Comparison of ENCODE assay signal across 33 cellular contexts in genomic region chr16:84137287-84137686, GRCh38. TPM values are rescaled to one million over a fixed set of nuclear protein-coding genes. Genes with fewer than 3 reads are reported as not detected.
DNase-seq lines count a peak whose midpoint lies in the region; ATAC-seq, FAIRE-seq and TF ChIP-seq lines count a peak whose summit lies in the region.
"Had no signal": no experiment of that assay in that cellular context is flagged by ENCODE, and none has a peak within 500 bp of the region (broad histone marks: within the 10 kb centered on the region; RNA-seq: fewer than 3 reads in every experiment).

No MANE protein-coding gene starts in this region.

- TF ChIP-seq POLR2A in K562 (conservative IDR thresholded peaks at IDR 0.05), result no peak

- H3K79me2 ChIP-seq in KMS-11 (ENCODE audit: insufficient read depth, low read depth) (peaks cover 14% of the 10 kb centered on the region), K562 (ENCODE audit: control insufficient read depth, insufficient read depth, low read length) (peaks cover 52% of the 10 kb centered on the region), parathyroid adenoma (peaks cover 30% of the 10 kb centered on the region), hepatocyte (peaks cover 88% of the 10 kb centered on the region)

- in situ Hi-C loops in K562 (cut with MboI), result no loop called here

- no peak for TF ChIP-seq RAD21 in K562 (CRISPR knock-in tag; conservative IDR thresholded peaks at IDR 0.05 in 1 of 2, IDR thresholded peaks at IDR 0.05 in 1 of 2)

- H3K9me2 ChIP-seq in hepatocyte (replicated peaks; ENCODE audit: insufficient read depth), result no peaks in the 10 kb centered on the region

- no peak overlapping the region for H3K4me3 Mint-ChIP-seq in CD8-positive, alpha-beta memory T cell
- H3K4me3 Mint-ChIP-seq: activated CD4-positive, alpha-beta T cell treated with anti-CD3 and anti-CD28 coated beads for 36 hours; activated CD8-positive, alpha-beta T cell treated with anti-CD3 and anti-CD28 coated beads, Interleukin-2, amount 10 ng/mL, durations not matched to agents 7 days and 5 days had no signal

- DNase-seq in CD8-positive, alpha-beta memory T cell, result no peak
- DNase-seq in K562 (ENCODE audit: extremely low read depth in 1 of 4, low spot score in 3 of 4), result peak in 1 of 4 experiments; percentile 38
- no peak for DNase-seq in hepatocyte (ENCODE audit: low spot score)
- no peak for DNase-seq in DMS153 treated with DMSO at 0.1 percent for 48 hours (lab: John Stamatoyannopoulos, UW; ENCODE audit: unreplicated experiment)
- DNase-seq in amniotic stem cell (lab: John Stamatoyannopoulos, UW), result no peak
- DNase-seq: activated CD4-positive, alpha-beta T cell treated with anti-CD3 and anti-CD28 coated beads for 36 hours; activated CD8-positive, alpha-beta T cell treated with anti-CD3 and anti-CD28 coated beads, Interleukin-2, amount 10 ng/mL, durations not matched to agents 7 days and 5 days; activated gamma-delta T cell; adrenal gland; COR-L47; effector CD8-positive, alpha-beta T cell; erythroblast; head of caudate nucleus; kidney glomerular epithelial cell; NCI-H1092; NCI-H187; NCI-H2171; NCI-H510A treated with DMSO at 0.1 percent for 48 hours; Right ventricle myocardium superior; stimulated activated CD8-positive, alpha-beta memory T cell treated with anti-CD3 and anti-CD28 coated beads, Interleukin-4, amount 100 ng/mL, for 48 hours; upper lobe of left lung had no signal

- intact Hi-C loops in K562 (cut with micrococcal nuclease), result no loop called here

- H3K36me3 Mint-ChIP-seq in CD8-positive, alpha-beta memory T cell, result peaks cover 0 to 9% (median 2%) of the 10 kb centered on the region in 3 donors

- peaks cover 20 to 39% (median 31%) of the 10 kb centered on the region in 3 donors for H3K4me1 Mint-ChIP-seq in CD8-positive, alpha-beta memory T cell

- H3K36me3 ChIP-seq in CD8-positive, alpha-beta memory T cell (ENCODE audit: insufficient read depth, low read length), result no peaks in the 10 kb centered on the region
- H3K36me3 ChIP-seq in KMS-11 (ENCODE audit: insufficient read depth) (no peaks in the 10 kb centered on the region), K562 (ENCODE audit: control insufficient read depth, insufficient read depth, low read length) (peaks cover 3% of the 10 kb centered on the region; the same call in 1 of the 3 replicates), parathyroid adenoma (ENCODE audit: control insufficient read depth, insufficient read depth, low read length) (no peaks in the 10 kb centered on the region), hepatocyte (replicated peaks; ENCODE audit: insufficient read depth, low read depth) (no peaks in the 10 kb centered on the region)
- H3K36me3 ChIP-seq: adrenal gland, breast epithelium, neutrophil, prostate gland had no signal

- peak overlapping the region; percentile 69 for H3K27ac ChIP-seq in CD8-positive, alpha-beta memory T cell (ENCODE audit: low read depth, low read length)
- H3K27ac ChIP-seq in KMS-11 (no peak overlapping the region; the same call in 1 of the 2 replicates), K562 (ENCODE audit: extremely low read depth, low read depth, low read length) (peak overlapping the region; percentile 97; the same call in 1 of the 3 replicates), parathyroid adenoma (peak overlapping the region; percentile 39), hepatocyte (no peak overlapping the region)
- H3K27ac ChIP-seq: adrenal gland; BLaER1 treated with 17β-estradiol and CSF1 and Interleukin-3, amounts not matched to agents 10 nM and 100 nM; breast epithelium; neutrophil; prostate gland; skin epidermis; upper lobe of left lung had no signal

- no peaks in the 10 kb centered on the region for H3K27me3 ChIP-seq in CD8-positive, alpha-beta memory T cell (ENCODE audit: insufficient read depth, low read length, poor library complexity, severe bottlenecking)
- H3K27me3 ChIP-seq in KMS-11 (ENCODE audit: insufficient read depth, low read depth) (no peaks in the 10 kb centered on the region), K562 (ENCODE audit: control insufficient read depth in 2 of 2, insufficient read depth in 2 of 2, low read length in 2 of 2) (no peaks in the 10 kb centered on the region), parathyroid adenoma (ENCODE audit: control insufficient read depth, insufficient read depth, low read length) (no peaks in the 10 kb centered on the region), hepatocyte (no peaks in the 10 kb centered on the region)
- H3K27me3 ChIP-seq: adrenal gland; BLaER1 treated with 17β-estradiol and CSF1 and Interleukin-3, amounts not matched to agents 10 nM and 100 nM; breast epithelium; neutrophil; upper lobe of left lung had no signal

- H3K27ac Mint-ChIP-seq in CD8-positive, alpha-beta memory T cell, result no peak overlapping the region
- H3K27ac Mint-ChIP-seq: activated CD4-positive, alpha-beta T cell treated with anti-CD3 and anti-CD28 coated beads for 36 hours had no signal

- peaks cover 8% of the 10 kb centered on the region for H3K4me1 ChIP-seq in CD8-positive, alpha-beta memory T cell (ENCODE audit: insufficient read depth, low read length)
- H3K4me1 ChIP-seq in KMS-11 (ENCODE audit: low read depth, poor library complexity, severe bottlenecking), result peaks cover 79% of the 10 kb centered on the region
- H3K4me1 ChIP-seq in K562 (replicated peaks in 1 of 2; ENCODE audit: control insufficient read depth in 2 of 2, insufficient read depth in 2 of 2, low read length in 2 of 2), result peaks cover 28 to 41% of the 10 kb centered on the region in 2 experiments
- peaks cover 18% of the 10 kb centered on the region for H3K4me1 ChIP-seq in parathyroid adenoma
- H3K4me1 ChIP-seq in hepatocyte (ENCODE audit: insufficient read depth), result peaks cover 10% of the 10 kb centered on the region
- H3K4me1 ChIP-seq: breast epithelium had no signal

- H3K9me3 ChIP-seq in CD8-positive, alpha-beta memory T cell (ENCODE audit: low read length), result no peaks in the 10 kb centered on the region
- H3K9me3 ChIP-seq in K562 (replicated peaks; ENCODE audit: control insufficient read depth, insufficient read depth, low read depth, low read length), result no peaks in the 10 kb centered on the region
- no peaks in the 10 kb centered on the region for H3K9me3 ChIP-seq in parathyroid adenoma (ENCODE audit: control insufficient read depth, low read length)
- no peaks in the 10 kb centered on the region for H3K9me3 ChIP-seq in hepatocyte (ENCODE audit: low read depth)
- H3K9me3 ChIP-seq: adrenal gland; BLaER1 treated with 17β-estradiol and CSF1 and Interleukin-3, amounts not matched to agents 10 nM and 100 nM; breast epithelium; neutrophil; prostate gland; upper lobe of left lung had no signal

- H2AFZ ChIP-seq in KMS-11 (ENCODE audit: low read depth) (no peak overlapping the region), K562 (ENCODE audit: low read depth, low read length) (no peak overlapping the region; the same call in 1 of the 2 replicates), parathyroid adenoma (no peak overlapping the region), hepatocyte (no peak overlapping the region)

- BruUV-seq in K562 (replicated peaks; lab: Mats Ljungman, UMichigan), result no TSS peak

- H3K9ac ChIP-seq in KMS-11 (no peak overlapping the region), K562 (ENCODE audit: insufficient read depth in 1 of 2, low read depth in 2 of 2, low read length in 2 of 2) (peak overlapping the region; percentile 40 to 90; a peak in 3 of 4 replicates), parathyroid adenoma (no peak overlapping the region)

- POLR2A ChIA-PET in CD8-positive, alpha-beta memory T cell (lab: Charles Lee), result no interaction called here
- POLR2A ChIA-PET in K562 (lab: Yijun Ruan, JAX), result interaction anchor here (0.7 to 9.6 kb wide), 5 partner anchors 10 to 30 kb away, joined by 3 to 145 read pairs (median 5); partner anchors contain the start of gene MBTPS1

- FAIRE-seq in K562 (lab: Jason Lieb, UNC), result no peak
- FAIRE-seq: colon, GM18507 had no signal

- no peak overlapping the region for H3K4me3 ChIP-seq in CD8-positive, alpha-beta memory T cell (ENCODE audit: low read length)
- H3K4me3 ChIP-seq in KMS-11 (IDR thresholded peaks at IDR 0.05; ENCODE audit: insufficient read depth, low read depth, low read length) (no peak overlapping the region), K562 (no peak overlapping the region), parathyroid adenoma (ENCODE audit: low read depth, low read length) (no peak overlapping the region), hepatocyte (no peak overlapping the region)
- H3K4me3 ChIP-seq: adrenal gland; BLaER1 treated with 17β-estradiol and CSF1 and Interleukin-3, amounts not matched to agents 10 nM and 100 nM; breast epithelium; prostate gland; skin epidermis; upper lobe of left lung had no signal

- no peaks in the 10 kb centered on the region for H3K9me3 Mint-ChIP-seq in CD8-positive, alpha-beta memory T cell

- peak overlapping the region; percentile 91; the same call in 1 of the 2 replicates for H3K4me2 ChIP-seq in KMS-11
- no peak overlapping the region for H3K4me2 ChIP-seq in K562 (ENCODE audit: insufficient read depth, low read length)
- no peak overlapping the region for H3K4me2 ChIP-seq in parathyroid adenoma (ENCODE audit: low read length)
- no peak overlapping the region for H3K4me2 ChIP-seq in hepatocyte

- ATAC-seq in K562, result no peak
- ATAC-seq in GM18909 (IDR thresholded peaks at IDR 0.05; ENCODE audit: poor library complexity, unreplicated experiment), result no peak
- ATAC-seq: activated CD4-positive, alpha-beta T cell treated with anti-CD3 and anti-CD28 coated beads for 36 hours; activated CD8-positive, alpha-beta T cell treated with anti-CD3 and anti-CD28 coated beads, Interleukin-2, amount 10 ng/mL, durations not matched to agents 7 days and 5 days had no signal

- no peaks in the 10 kb centered on the region for H3K27me3 Mint-ChIP-seq in CD8-positive, alpha-beta memory T cell
- H3K27me3 Mint-ChIP-seq: activated CD4-positive, alpha-beta T cell treated with anti-CD3 and anti-CD28 coated beads for 36 hours had no signal

- CTCF ChIA-PET in CD8-positive, alpha-beta memory T cell (lab: Charles Lee), result interaction anchor here (1.3 to 2.7 kb wide), 2 partner anchors 21 to 71 kb away, joined by 3 to 12 read pairs; partner anchors contain the start of gene MBTPS1
- CTCF ChIA-PET in K562 (lab: Yijun Ruan, JAX; ENCODE audit: low intra/inter-chr PET ratio), result no interaction called here

- no peak for TF ChIP-seq EP300 in K562 (IDR thresholded peaks at IDR 0.05; ENCODE audit: low read length)

- no peak for TF ChIP-seq CTCF in KMS-11 (conservative IDR thresholded peaks at IDR 0.05; ENCODE audit: low read depth, low read length)
- TF ChIP-seq CTCF in K562 (IDR thresholded peaks at IDR 0.05 in 2 of 3, conservative IDR thresholded peaks at IDR 0.05 in 1 of 3; ENCODE audit: insufficient read depth in 2 of 3, low read depth in 1 of 3, low read length in 3 of 3), result no peak
- TF ChIP-seq CTCF in parathyroid adenoma (IDR thresholded peaks at IDR 0.05), result no peak
- TF ChIP-seq CTCF in hepatocyte (IDR thresholded peaks at IDR 0.05; ENCODE audit: poor library complexity), result no peak

- no peaks in the 10 kb centered on the region for H4K20me1 ChIP-seq in KMS-11 (ENCODE audit: insufficient read depth)
- H4K20me1 ChIP-seq in K562 (replicated peaks; ENCODE audit: control insufficient read depth, insufficient read depth, low read length), result no peaks in the 10 kb centered on the region
- H4K20me1 ChIP-seq in hepatocyte (ENCODE audit: insufficient read depth, poor library complexity, severe bottlenecking), result peaks cover 3% of the 10 kb centered on the region

- WGBS in K562 (ENCODE audit: insufficient coverage, low coverage, missing lambda C conversion rate), result 70% methylated on average over 8 of the region's 8 CpGs
- 94% methylated on average over 7 of the region's 8 CpGs for WGBS in hepatocyte (ENCODE audit: low lambda C conversion rate, missing lambda C conversion rate)

- H3K9me1 ChIP-seq in K562 (ENCODE audit: control insufficient read depth, insufficient read depth, low read length), result no peaks in the 10 kb centered on the region

RNA-seq across cellular contexts. Expression of gene HSDL1, which starts 7.7 kb away (rescaled TPM):
- total RNA-seq in CD8-positive, alpha-beta memory T cell, result 10 to 100 TPM; 13.5 to 15.2 TPM
- 7.0 TPM for polyA plus RNA-seq in CD8-positive, alpha-beta memory T cell
- 41.6 and 67.8 TPM in 2 replicates for total RNA-seq in K562 (2011; cell fraction: chromatin; rRNA removed; ENCODE audit: low replicate concordance)
- 17.2 and 22.9 TPM in 2 replicates for total RNA-seq in K562 (2011; cell fraction: nucleolus; rRNA removed)
- 32.9 and 33.4 TPM in 2 replicates for total RNA-seq in K562 (2011; cell fraction: nucleoplasm; rRNA removed)
- total RNA-seq in K562 (2014; rRNA removed) (19.7 and 20.5 TPM in 2 replicates), K562 (2014; rRNA removed; fragmentation: Illumina TruSeq; extraction: Trizol) (31.5 and 36.4 TPM in 2 replicates), K562 (2015; rRNA removed; fragmentation: Illumina TruSeq; extraction: Trizol) (38.6 and 39.9 TPM in 2 replicates), K562 (2021) (26.4 and 27.7 TPM in 2 replicates), hepatocyte (24.9 and 26.7 TPM in 2 replicates)
- polyA plus RNA-seq in K562 (2011; rRNA removed) (41.2 and 45.7 TPM in 2 replicates), K562 (2014; fragmentation: Illumina TruSeq; extraction: Trizol) (24.1 and 26.9 TPM in 2 replicates), K562 (2014; fragmentation: Nextera tagmentation; extraction: Ambion mirVana) (10 to 100 TPM; 14.8 to 16.3 TPM), K562 (2014; rRNA removed) (25.8 and 31.0 TPM in 2 replicates), hepatocyte (14.3 and 20.1 TPM in 2 replicates)
- polyA plus RNA-seq in K562 (2011; cell fraction: cytosol; rRNA removed), result 14.2 and 29.2 TPM in 2 replicates
- polyA plus RNA-seq in K562 (2011; cell fraction: nucleus; rRNA removed), result 21.6 and 41.6 TPM in 2 replicates
- polyA plus RNA-seq in K562 (2012), result 30.0 and 50.6 TPM in 2 replicates
- 44.1 and 45.6 TPM in 2 replicates for polyA minus RNA-seq in K562 (2011; rRNA and poly(A)+ RNA removed)
- 13.4 and 18.9 TPM in 2 replicates for polyA minus RNA-seq in K562 (2011; cell fraction: cytosol; rRNA and poly(A)+ RNA removed)
- 8.1 and 13.8 TPM in 2 replicates for polyA minus RNA-seq in K562 (2011; cell fraction: nucleus; rRNA and poly(A)+ RNA removed)

RNA-seq across cellular contexts. Expression of gene DNAAF1, which starts 7.8 kb away (rescaled TPM):
- total RNA-seq in CD8-positive, alpha-beta memory T cell, result under 1 TPM in 1 of 2 experiments, not detected in 1; 0.31 TPM
- 1.5 TPM for polyA plus RNA-seq in CD8-positive, alpha-beta memory T cell
- total RNA-seq in K562 (2011; cell fraction: chromatin; rRNA removed; ENCODE audit: low replicate concordance), result not detected in 2 replicates
- total RNA-seq in K562 (2011; cell fraction: nucleolus; rRNA removed), result not detected in 2 replicates
- not detected in 2 replicates for total RNA-seq in K562 (2011; cell fraction: nucleoplasm; rRNA removed)
- total RNA-seq in K562 (2014; rRNA removed), result not detected in 2 replicates
- not detected in 2 replicates for total RNA-seq in K562 (2014; rRNA removed; fragmentation: Illumina TruSeq; extraction: Trizol)
- not detected in 2 replicates for total RNA-seq in K562 (2015; rRNA removed; fragmentation: Illumina TruSeq; extraction: Trizol)
- total RNA-seq in K562 (2021), result not detected in 2 replicates
- not detected in 2 replicates for polyA plus RNA-seq in K562 (2011; rRNA removed)
- 0.03 TPM in 1 of 2 replicates, not detected in the other for polyA plus RNA-seq in K562 (2011; cell fraction: cytosol; rRNA removed)
- 0.04 and 0.20 TPM in 2 replicates for polyA plus RNA-seq in K562 (2011; cell fraction: nucleus; rRNA removed)
- 0.14 and 0.18 TPM in 2 replicates for polyA plus RNA-seq in K562 (2012)
- not detected in 2 replicates for polyA plus RNA-seq in K562 (2014; fragmentation: Illumina TruSeq; extraction: Trizol)
- not detected for polyA plus RNA-seq in K562 (2014; fragmentation: Nextera tagmentation; extraction: Ambion mirVana)
- 0.01 and 0.23 TPM in 2 replicates for polyA plus RNA-seq in K562 (2014; rRNA removed)
- not detected in 2 replicates for polyA minus RNA-seq in K562 (2011; rRNA and poly(A)+ RNA removed)
- polyA minus RNA-seq in K562 (2011; cell fraction: cytosol; rRNA and poly(A)+ RNA removed), result not detected in 2 replicates
- not detected in 2 replicates for polyA minus RNA-seq in K562 (2011; cell fraction: nucleus; rRNA and poly(A)+ RNA removed)
- 0.13 and 0.16 TPM in 2 replicates for total RNA-seq in hepatocyte
- 0.12 and 0.31 TPM in 2 replicates for polyA plus RNA-seq in hepatocyte
- total RNA-seq: activated CD8-positive, alpha-beta T cell treated with anti-CD3 and anti-CD28 coated beads, Interleukin-2, amount 10 ng/mL, durations not matched to agents 7 days and 5 days; Right ventricle myocardium superior; T-helper 2 cell treated with Interferon-gamma antibody and Interleukin-4, amounts not matched to agents 100 ng/mL and 5 ng/mL, for 36 hours had no signal
- polyA plus RNA-seq: AG04450 had no signal

RNA-seq across cellular contexts. Expression of gene MBTPS1, which starts 20.5 kb away (rescaled TPM):
- total RNA-seq in CD8-positive, alpha-beta memory T cell, result 10 to 100 TPM; 38.3 to 45.0 TPM
- polyA plus RNA-seq in CD8-positive, alpha-beta memory T cell, result 64.7 TPM
- total RNA-seq in K562 (2011; cell fraction: chromatin; rRNA removed; ENCODE audit: low replicate concordance), result 203 and 232 TPM in 2 replicates
- 178 and 187 TPM in 2 replicates for total RNA-seq in K562 (2011; cell fraction: nucleolus; rRNA removed)
- total RNA-seq in K562 (2011; cell fraction: nucleoplasm; rRNA removed), result 182 and 207 TPM in 2 replicates
- total RNA-seq in K562 (2014; rRNA removed) (43.8 and 50.9 TPM in 2 replicates), K562 (2014; rRNA removed; fragmentation: Illumina TruSeq; extraction: Trizol) (31.7 and 32.0 TPM in 2 replicates), K562 (2015; rRNA removed; fragmentation: Illumina TruSeq; extraction: Trizol) (35.7 and 40.3 TPM in 2 replicates), K562 (2021) (46.6 and 53.9 TPM in 2 replicates), hepatocyte (76.8 and 82.9 TPM in 2 replicates)
- polyA plus RNA-seq in K562 (2011; rRNA removed) (47.5 and 57.6 TPM in 2 replicates), K562 (2014; fragmentation: Illumina TruSeq; extraction: Trizol) (47.5 and 50.6 TPM in 2 replicates), K562 (2014; fragmentation: Nextera tagmentation; extraction: Ambion mirVana) (1 to 10 TPM; 2.8 to 4.3 TPM), K562 (2014; rRNA removed) (47.3 and 52.6 TPM in 2 replicates), hepatocyte (61.5 and 65.9 TPM in 2 replicates)
- polyA plus RNA-seq in K562 (2011; cell fraction: cytosol; rRNA removed), result 34.2 and 40.0 TPM in 2 replicates
- polyA plus RNA-seq in K562 (2011; cell fraction: nucleus; rRNA removed), result 123 and 127 TPM in 2 replicates
- 53.2 and 68.8 TPM in 2 replicates for polyA plus RNA-seq in K562 (2012)
- 74.1 and 90.4 TPM in 2 replicates for polyA minus RNA-seq in K562 (2011; rRNA and poly(A)+ RNA removed)
- polyA minus RNA-seq in K562 (2011; cell fraction: cytosol; rRNA and poly(A)+ RNA removed), result 38.7 and 55.3 TPM in 2 replicates
- polyA minus RNA-seq in K562 (2011; cell fraction: nucleus; rRNA and poly(A)+ RNA removed), result 101 and 126 TPM in 2 replicates

RNA-seq across cellular contexts. Expression of gene TAF1C, which starts 49.6 kb away (rescaled TPM):
- 10 to 100 TPM; 49.9 to 51.2 TPM for total RNA-seq in CD8-positive, alpha-beta memory T cell
- 6.4 TPM for polyA plus RNA-seq in CD8-positive, alpha-beta memory T cell
- 116 and 351 TPM in 2 replicates for total RNA-seq in K562 (2011; cell fraction: chromatin; rRNA removed; ENCODE audit: low replicate concordance)
- total RNA-seq in K562 (2011; cell fraction: nucleolus; rRNA removed), result 244 and 250 TPM in 2 replicates
- 152 and 153 TPM in 2 replicates for total RNA-seq in K562 (2011; cell fraction: nucleoplasm; rRNA removed)
- total RNA-seq in K562 (2014; rRNA removed) (26.2 and 43.0 TPM in 2 replicates), K562 (2014; rRNA removed; fragmentation: Illumina TruSeq; extraction: Trizol) (7.9 and 9.8 TPM in 2 replicates), K562 (2015; rRNA removed; fragmentation: Illumina TruSeq; extraction: Trizol) (22.3 and 23.0 TPM in 2 replicates), K562 (2021) (46.6 and 55.0 TPM in 2 replicates), hepatocyte (30.2 and 32.8 TPM in 2 replicates)
- polyA plus RNA-seq in K562 (2011; rRNA removed) (16.7 and 31.2 TPM in 2 replicates), K562 (2014; fragmentation: Illumina TruSeq; extraction: Trizol) (21.0 and 35.4 TPM in 2 replicates), K562 (2014; fragmentation: Nextera tagmentation; extraction: Ambion mirVana) (1 to 10 TPM; 1.5 TPM), K562 (2014; rRNA removed) (64.8 and 74.8 TPM in 2 replicates), hepatocyte (39.2 and 58.0 TPM in 2 replicates)
- polyA plus RNA-seq in K562 (2011; cell fraction: cytosol; rRNA removed), result 19.9 and 24.5 TPM in 2 replicates
- polyA plus RNA-seq in K562 (2011; cell fraction: nucleus; rRNA removed), result 377 and 587 TPM in 2 replicates
- 49.7 and 55.2 TPM in 2 replicates for polyA plus RNA-seq in K562 (2012)
- 15.9 and 16.8 TPM in 2 replicates for polyA minus RNA-seq in K562 (2011; rRNA and poly(A)+ RNA removed)
- polyA minus RNA-seq in K562 (2011; cell fraction: cytosol; rRNA and poly(A)+ RNA removed), result 12.5 and 15.9 TPM in 2 replicates
- polyA minus RNA-seq in K562 (2011; cell fraction: nucleus; rRNA and poly(A)+ RNA removed), result 100 and 102 TPM in 2 replicates

RNA-seq across cellular contexts. Expression of gene ADAD2, which starts 53.7 kb away (rescaled TPM):
- total RNA-seq in CD8-positive, alpha-beta memory T cell, result under 1 TPM in 1 of 2 experiments, not detected in 1; 0.40 TPM
- not detected for polyA plus RNA-seq in CD8-positive, alpha-beta memory T cell
- total RNA-seq in K562 (2011; cell fraction: chromatin; rRNA removed; ENCODE audit: low replicate concordance), result not detected in 2 replicates
- total RNA-seq in K562 (2011; cell fraction: nucleolus; rRNA removed), result not detected in 2 replicates
- not detected in 2 replicates for total RNA-seq in K562 (2011; cell fraction: nucleoplasm; rRNA removed)
- total RNA-seq in K562 (2014; rRNA removed) (not detected in 2 replicates), K562 (2014; rRNA removed; fragmentation: Illumina TruSeq; extraction: Trizol) (not detected in 2 replicates), K562 (2015; rRNA removed; fragmentation: Illumina TruSeq; extraction: Trizol) (not detected in 2 replicates), K562 (2021) (not detected in 2 replicates), hepatocyte (not detected in 2 replicates)
- polyA plus RNA-seq in K562 (2011; rRNA removed) (not detected in 2 replicates), K562 (2014; fragmentation: Illumina TruSeq; extraction: Trizol) (not detected in 2 replicates), K562 (2014; fragmentation: Nextera tagmentation; extraction: Ambion mirVana) (not detected), K562 (2014; rRNA removed) (0.07 TPM in 1 of 2 replicates, not detected in the other), hepatocyte (0.30 TPM in 1 of 2 replicates, not detected in the other)
- polyA plus RNA-seq in K562 (2011; cell fraction: cytosol; rRNA removed), result not detected in 2 replicates
- not detected in 2 replicates for polyA plus RNA-seq in K562 (2011; cell fraction: nucleus; rRNA removed)
- not detected in 2 replicates for polyA plus RNA-seq in K562 (2012)
- not detected in 2 replicates for polyA minus RNA-seq in K562 (2011; rRNA and poly(A)+ RNA removed)
- not detected in 2 replicates for polyA minus RNA-seq in K562 (2011; cell fraction: cytosol; rRNA and poly(A)+ RNA removed)
- polyA minus RNA-seq in K562 (2011; cell fraction: nucleus; rRNA and poly(A)+ RNA removed), result not detected in 2 replicates
- total RNA-seq: T-helper 2 cell treated with Interferon-gamma antibody and Interleukin-4, amounts not matched to agents 100 ng/mL and 5 ng/mL, for 36 hours had no signal
- polyA plus RNA-seq: AG04450 had no signal

Comparison
In these comparisons a context has a peak if more than half of its experiments do, and no peak if none do; other contexts are left out.
1. H3K27ac ChIP-seq: peak in CD8-positive, alpha-beta memory T cell (single experiment), K562 (single experiment) and parathyroid adenoma (single experiment); none in KMS-11 (single experiment) and hepatocyte (single experiment).
2. H3K9ac ChIP-seq: peak in K562 (2 of 2); none in KMS-11 (single experiment) and parathyroid adenoma (single experiment).